15 cellular contexts compared by ENCODE assay signal in the genomic region with DNA sequence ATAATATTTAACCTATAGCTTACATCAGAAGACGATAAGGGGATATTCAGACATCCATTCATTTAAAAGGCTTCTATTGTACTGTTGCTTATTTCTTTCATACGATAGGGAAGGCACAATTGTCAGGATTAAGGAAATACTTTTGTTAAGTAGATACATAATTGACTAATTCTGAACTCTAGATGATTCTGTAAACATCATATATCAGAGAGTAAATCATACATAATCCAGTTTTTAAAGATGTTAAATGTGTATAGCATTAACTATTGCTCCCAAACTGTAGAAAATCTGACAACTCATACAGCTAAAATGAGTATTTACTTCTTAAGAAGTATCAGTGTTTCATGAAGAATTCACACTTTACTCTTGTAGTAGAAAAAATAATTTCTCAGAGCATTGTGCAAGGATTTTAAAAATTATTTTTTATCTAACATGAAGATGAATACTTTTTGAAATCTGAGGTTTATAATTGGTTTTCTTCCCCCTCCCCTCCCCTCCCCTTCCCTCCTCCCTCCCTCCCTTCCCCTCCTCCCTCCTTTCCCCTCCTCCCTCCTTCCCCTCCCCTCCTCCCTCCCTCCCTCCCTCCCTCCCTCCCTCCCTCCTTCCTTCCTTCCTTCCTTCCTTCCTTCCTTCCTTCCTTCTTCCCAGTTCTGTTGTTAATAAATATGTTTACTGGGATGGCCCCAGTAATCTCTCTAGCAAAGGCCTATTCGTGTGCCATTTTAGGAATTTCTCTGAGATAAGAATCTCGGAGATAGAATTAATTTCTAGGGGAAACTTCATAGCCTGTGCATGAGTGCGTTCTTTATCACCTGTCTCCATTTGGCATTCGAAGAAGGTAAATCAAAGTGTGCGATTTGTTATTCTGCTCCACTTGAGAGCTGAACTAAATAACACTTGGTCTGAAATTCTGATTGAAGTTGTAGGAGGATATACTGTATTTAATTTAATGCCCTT. TPM values are rescaled to one million over a fixed set of nuclear protein-coding genes. Genes with fewer than 3 reads are reported as not detected.
DNase-seq lines count a peak whose midpoint lies in the region; ATAC-seq and TF ChIP-seq lines count a peak whose summit lies in the region.
"Had no signal": no experiment of that assay in that cellular context is flagged by ENCODE, and none has a peak within 500 bp of the region (broad histone marks: within the 10 kb centered on the region; RNA-seq: fewer than 3 reads in every experiment).

No MANE protein-coding gene starts in this region.

- H3K27ac ChIP-seq in GM23338 (ENCODE audit: low read depth): no peak overlapping the region
- H3K27ac ChIP-seq in iPS-18a (ENCODE audit: low read length): no peak overlapping the region
- H3K27ac ChIP-seq: cardiac muscle cell had no signal

- peaks cover 32% of the 10 kb centered on the region for H3K27me3 Mint-ChIP-seq in GM23338 (ENCODE audit: insufficient read depth, low read depth, poor library complexity)
- H3K27me3 Mint-ChIP-seq in activated CD4-positive, alpha-beta T cell treated with anti-CD3 and anti-CD28 coated beads for 36 hours: peaks cover 42% of the 10 kb centered on the region

- H3K36me3 Mint-ChIP-seq in GM23338 (ENCODE audit: low read depth): no peaks in the 10 kb centered on the region; the same call in 2 of the 3 replicates
- peaks cover 2% of the 10 kb centered on the region for H3K36me3 Mint-ChIP-seq in activated CD4-positive, alpha-beta T cell treated with anti-CD3 and anti-CD28 coated beads for 36 hours (ENCODE audit: low read depth)

- DNase-seq in GM23338 (ENCODE audit: low spot score) (no peak), adipocyte (ENCODE audit: low read depth) (no peak), NCI-H510A treated with DMSO at 0.1 percent for 48 hours (lab: John Stamatoyannopoulos, UW) (no peak)
- DNase-seq in activated CD4-positive, alpha-beta T cell treated with anti-CD3 and anti-CD28 coated beads for 36 hours: no peak
- DNase-seq: activated B cell treated with CpG ODN at 0.5 μM for 24 hours; activated naive CD4-positive, alpha-beta T cell treated with anti-CD3 and anti-CD28 coated beads, Interleukin-2, amount 10 ng/mL, durations not matched to agents 7 days and 5 days; MV-4-11 had no signal

- CTCF ChIA-PET in activated CD4-positive, alpha-beta T cell treated with anti-CD3 and anti-CD28 coated beads for 36 hours (lab: Charles Lee): no interaction called here

- ATAC-seq in GM23338: no peak
- ATAC-seq in activated CD4-positive, alpha-beta T cell treated with anti-CD3 and anti-CD28 coated beads for 36 hours: no peak
- no peak for ATAC-seq in GM21390 (IDR thresholded peaks at IDR 0.05; ENCODE audit: unreplicated experiment)
- no peak for ATAC-seq in HG03520 (IDR thresholded peaks at IDR 0.05; ENCODE audit: unreplicated experiment)
- ATAC-seq: GM12878 had no signal

- H3K9ac ChIP-seq in adipocyte (ENCODE audit: low read length): peak overlapping the region; percentile 91
- no peak overlapping the region for H3K9ac ChIP-seq in iPS-18a (ENCODE audit: low read length)
- H3K9ac ChIP-seq in skeletal muscle satellite cell (ENCODE audit: low read depth, low read length): peak overlapping the region; percentile 85

- H3K4me1 Mint-ChIP-seq in GM23338: peaks cover 30% of the 10 kb centered on the region
- H3K4me1 Mint-ChIP-seq in activated CD4-positive, alpha-beta T cell treated with anti-CD3 and anti-CD28 coated beads for 36 hours: peaks cover 6% of the 10 kb centered on the region

- H3K9me3 ChIP-seq in adipocyte (ENCODE audit: control insufficient read depth, low read length): no peaks in the 10 kb centered on the region
- no peaks in the 10 kb centered on the region for H3K9me3 ChIP-seq in iPS-18a (ENCODE audit: control insufficient read depth, low read depth, low read length)
- no peaks in the 10 kb centered on the region for H3K9me3 ChIP-seq in skeletal muscle satellite cell (replicated peaks; ENCODE audit: low read length)
- H3K9me3 ChIP-seq: prostate gland, vagina had no signal

- peaks cover 3% of the 10 kb centered on the region; the same call in 1 of the 2 replicates for H4K20me1 ChIP-seq in GM23338 (replicated peaks; ENCODE audit: insufficient read depth)

- H3K27me3 ChIP-seq in GM23338 (ENCODE audit: insufficient read depth): peaks cover 55% of the 10 kb centered on the region
- peaks cover 8% of the 10 kb centered on the region for H3K27me3 ChIP-seq in adipocyte (replicated peaks; ENCODE audit: control insufficient read depth, insufficient read depth, low read length)
- peaks cover 35% of the 10 kb centered on the region for H3K27me3 ChIP-seq in iPS-18a (ENCODE audit: control insufficient read depth, insufficient read depth, low read length)
- H3K27me3 ChIP-seq in skeletal muscle satellite cell (ENCODE audit: control insufficient read depth, insufficient read depth, low read length): peaks cover 19% of the 10 kb centered on the region
- H3K27me3 ChIP-seq: vagina had no signal

- peak overlapping the region; percentile 80 for H3K4me3 ChIP-seq in GM23338
- peak overlapping the region; percentile 87 for H3K4me3 ChIP-seq in adipocyte (ENCODE audit: low read length)
- H3K4me3 ChIP-seq in iPS-18a (ENCODE audit: low read length): peak overlapping the region; percentile 87
- H3K4me3 ChIP-seq in skeletal muscle satellite cell (ENCODE audit: low read length): no peak overlapping the region
- H3K4me3 ChIP-seq: GM12878 had no signal

- H2AFZ ChIP-seq in GM23338: no peak overlapping the region

- POLR2A ChIA-PET in activated CD4-positive, alpha-beta T cell treated with anti-CD3 and anti-CD28 coated beads for 36 hours (lab: Charles Lee): no interaction called here

- H3K4me2 ChIP-seq in GM23338 (peak overlapping the region; percentile 97), skeletal muscle satellite cell (ENCODE audit: low read length) (peak overlapping the region; percentile 89)

- no peaks in the 10 kb centered on the region for H3K79me2 ChIP-seq in GM23338 (replicated peaks; ENCODE audit: insufficient read depth)

- no peaks in the 10 kb centered on the region for H3K9me2 ChIP-seq in GM23338 (ENCODE audit: insufficient read depth)

- H3K36me3 ChIP-seq in GM23338 (ENCODE audit: insufficient read depth) (no peaks in the 10 kb centered on the region), adipocyte (ENCODE audit: control insufficient read depth, insufficient read depth, low read length, severe bottlenecking) (no peaks in the 10 kb centered on the region), iPS-18a (ENCODE audit: control insufficient read depth, low read depth, low read length) (no peaks in the 10 kb centered on the region), skeletal muscle satellite cell (ENCODE audit: insufficient read depth, low read length) (no peaks in the 10 kb centered on the region)
- H3K36me3 ChIP-seq: cardiac muscle cell, prostate gland, vagina had no signal

- TF ChIP-seq CTCF in GM23338 (conservative IDR thresholded peaks at IDR 0.05; ENCODE audit: low read depth in 2 of 2): no peak

- 0 out of 2 replicates have a peak, but pooled peaks cover 7% of the 10 kb centered on the region for H3F3A ChIP-seq in GM23338 (replicated peaks; ENCODE audit: low read depth)

- intact Hi-C loops in activated CD4-positive, alpha-beta T cell treated with anti-CD3 and anti-CD28 coated beads for 36 hours (cut with DNase I, micrococcal nuclease): no loop called here

- peaks cover 34% of the 10 kb centered on the region for H3K4me1 ChIP-seq in GM23338 (ENCODE audit: insufficient read depth)
- H3K4me1 ChIP-seq in adipocyte (ENCODE audit: control insufficient read depth, insufficient read depth, low read length): peaks cover 10% of the 10 kb centered on the region
- H3K4me1 ChIP-seq in iPS-18a (ENCODE audit: control insufficient read depth, low read depth, low read length): peaks cover 25% of the 10 kb centered on the region
- peaks cover 10% of the 10 kb centered on the region for H3K4me1 ChIP-seq in skeletal muscle satellite cell (ENCODE audit: control insufficient read depth, insufficient read depth, low read length)
- H3K4me1 ChIP-seq: prostate gland had no signal

- H3K4me3 Mint-ChIP-seq in GM23338: peak overlapping the region; percentile 85; the same call in 1 of the 3 replicates
- H3K4me3 Mint-ChIP-seq in activated CD4-positive, alpha-beta T cell treated with anti-CD3 and anti-CD28 coated beads for 36 hours: no peak overlapping the region

- no peak overlapping the region for H3K27ac Mint-ChIP-seq in GM23338
- H3K27ac Mint-ChIP-seq in activated CD4-positive, alpha-beta T cell treated with anti-CD3 and anti-CD28 coated beads for 36 hours: no peak overlapping the region
- H3K27ac Mint-ChIP-seq: activated B cell treated with CpG ODN at 0.5 μM for 24 hours had no signal

- peaks cover 3% of the 10 kb centered on the region; the same call in 2 of the 3 replicates for H3K9me3 Mint-ChIP-seq in GM23338
- no peaks in the 10 kb centered on the region for H3K9me3 Mint-ChIP-seq in activated CD4-positive, alpha-beta T cell treated with anti-CD3 and anti-CD28 coated beads for 36 hours (ENCODE audit: low read depth)
- H3K9me3 Mint-ChIP-seq: activated B cell treated with CpG ODN at 0.5 μM for 24 hours; activated naive CD4-positive, alpha-beta T cell treated with anti-CD3 and anti-CD28 coated beads, Interleukin-2, amount 10 ng/mL, durations not matched to agents 7 days and 5 days had no signal

TF ChIP-seq in GM23338, 12 proteins besides CTCF, POLR2A, EP300 and RAD21 (continues in another document):
- no peak for TF ChIP-seq NANOG (IDR thresholded peaks at IDR 0.05; ENCODE audit: borderline replicate concordance)

RNA-seq across cellular contexts. Expression of a gene that starts 2.3 kb away (rescaled TPM):
- 0.08 and 0.17 TPM in 2 replicates for total RNA-seq in GM23338 (2014; rRNA removed; shearing (Covaris generic))
- 0.17 and 0.19 TPM in 2 replicates for polyA plus RNA-seq in GM23338 (2016; fragmentation: Nextera tagmentation; extraction: Ambion mirVana)
- total RNA-seq in skeletal muscle satellite cell (2012; rRNA removed): 1.0 and 1.5 TPM in 2 replicates
- not detected for total RNA-seq in activated CD4-positive, alpha-beta T cell treated with anti-CD3 and anti-CD28 coated beads for 36 hours
- total RNA-seq: activated B cell treated with CpG ODN at 0.5 μM for 24 hours had no signal
